ENCODE assay signal across 16 cellular contexts in genomic region chr13:40697711-40698110, GRCh38. TPM values are rescaled to one million over a fixed set of nuclear protein-coding genes. Genes with fewer than 3 reads are reported as not detected.
DNase-seq lines count a peak whose midpoint lies in the region; ATAC-seq and TF ChIP-seq lines count a peak whose summit lies in the region.
"Had no signal": no experiment of that assay in that cellular context is flagged by ENCODE, and none has a peak within 500 bp of the region (broad histone marks: within the 10 kb centered on the region; RNA-seq: fewer than 3 reads in every experiment).

No MANE protein-coding gene starts in this region.

- H3K9ac ChIP-seq in Karpas-422 (ENCODE audit: low read length) = peak overlapping the region; percentile 62
- H3K9ac ChIP-seq: KMS-11 had no signal

- peak overlapping the region; percentile 43 for H3K4me3 ChIP-seq in Karpas-422 (ENCODE audit: low read length)
- no peak overlapping the region for H3K4me3 ChIP-seq in esophagus muscularis mucosa
- no peak overlapping the region for H3K4me3 ChIP-seq in left ventricle myocardium inferior
- H3K4me3 ChIP-seq: adrenal gland, ovary had no signal

- H3K4me1 ChIP-seq in Karpas-422 (ENCODE audit: low read length) (peaks cover 68% of the 10 kb centered on the region), esophagus muscularis mucosa (no peaks in the 10 kb centered on the region), left ventricle myocardium inferior (no peaks in the 10 kb centered on the region)
- H3K4me1 ChIP-seq: adrenal gland had no signal

- peak overlapping the region; percentile 99 for H3K27ac ChIP-seq in Karpas-422 (ENCODE audit: low read length)
- no peak overlapping the region for H3K27ac ChIP-seq in esophagus muscularis mucosa (replicated peaks in 1 of 4)
- H3K27ac ChIP-seq in left ventricle myocardium inferior (replicated peaks) = no peak overlapping the region
- H3K27ac ChIP-seq: adrenal gland, KMS-11, ovary had no signal

- peak overlapping the region; percentile 76 for H3K4me2 ChIP-seq in Karpas-422 (ENCODE audit: low read depth, low read length, poor library complexity, severe bottlenecking)
- H3K4me2 ChIP-seq: KMS-11 had no signal

- H4K20me1 ChIP-seq in Karpas-422 (ENCODE audit: insufficient read depth, low read depth, low read length) = no peaks in the 10 kb centered on the region

- H3K9me2 ChIP-seq in Karpas-422 (replicated peaks; ENCODE audit: insufficient read depth, low read length) = no peaks in the 10 kb centered on the region

- no peak overlapping the region for H2AFZ ChIP-seq in Karpas-422 (ENCODE audit: low read length)

- 96% methylated on average over 5 of the region's 5 CpGs for WGBS in esophagus muscularis mucosa

- no peaks in the 10 kb centered on the region for H3K79me2 ChIP-seq in Karpas-422 (ENCODE audit: low read length)

- no peaks in the 10 kb centered on the region for H3K27me3 ChIP-seq in Karpas-422 (ENCODE audit: low read length)
- H3K27me3 ChIP-seq in esophagus muscularis mucosa = no peaks in the 10 kb centered on the region
- no peaks in the 10 kb centered on the region for H3K27me3 ChIP-seq in left ventricle myocardium inferior (ENCODE audit: low read depth)
- H3K27me3 ChIP-seq: adrenal gland, ovary had no signal

- ATAC-seq in GM18511 (IDR thresholded peaks at IDR 0.05; ENCODE audit: unreplicated experiment) (peak; percentile 82), GM21367 (IDR thresholded peaks at IDR 0.05; ENCODE audit: unreplicated experiment) (peak; percentile 78), HG02884 (IDR thresholded peaks at IDR 0.05; ENCODE audit: unreplicated experiment) (peak; percentile 64), esophagus mucosa (no peak)

- TF ChIP-seq POLR2A in esophagus muscularis mucosa (IDR thresholded peaks at IDR 0.05; ENCODE audit: low read depth) = no peak

- TF ChIP-seq CTCF in esophagus muscularis mucosa (IDR thresholded peaks at IDR 0.05) (no peak), left ventricle myocardium inferior (IDR thresholded peaks at IDR 0.05; ENCODE audit: borderline replicate concordance) (no peak)

- no peak for TF ChIP-seq EP300 in esophagus muscularis mucosa (IDR thresholded peaks at IDR 0.05)

- H3K9me3 ChIP-seq in Karpas-422 (ENCODE audit: low read length) (no peaks in the 10 kb centered on the region), esophagus muscularis mucosa (no peaks in the 10 kb centered on the region), left ventricle myocardium inferior (replicated peaks) (no peaks in the 10 kb centered on the region)
- H3K9me3 ChIP-seq: adrenal gland, ovary had no signal

- H3K36me3 ChIP-seq in Karpas-422 (ENCODE audit: insufficient read depth, low read length) (no peaks in the 10 kb centered on the region), esophagus muscularis mucosa (no peaks in the 10 kb centered on the region), left ventricle myocardium inferior (no peaks in the 10 kb centered on the region)
- H3K36me3 ChIP-seq: adrenal gland, ovary had no signal

- intact Hi-C loops in esophagus muscularis mucosa (cut with DNase I) = no loop called here
- intact Hi-C loops in left ventricle myocardium inferior (cut with micrococcal nuclease) = no loop called here

- DNase-seq in Karpas-422 (peak; percentile 91), esophagus muscularis mucosa (ENCODE audit: extremely low spot score) (no peak), DMS79 (lab: John Stamatoyannopoulos, UW) (no peak), left ventricle myocardium inferior (no peak)
- DNase-seq: activated T-cell treated with anti-CD3 and anti-CD28 coated beads, Interleukin-2, amount 50 U/mL, for 1 hour; adrenal gland; cortex of kidney; DMS79 treated with DMSO at 0.1 percent for 48 hours; mammary epithelial cell; NCI-H1694; ovary had no signal

RNA-seq across cellular contexts. Expression of gene FOXO1, which starts 31.3 kb away (rescaled TPM):
- total RNA-seq in Karpas-422 (2014; rRNA removed; shearing (Covaris generic); ENCODE audit: low replicate concordance) = 27.6 and 51.6 TPM in 2 replicates
- total RNA-seq in esophagus muscularis mucosa (10 to 100 TPM; 65.6 to 87.4 (median 78.5) TPM), left ventricle myocardium inferior (13.2 TPM), esophagus mucosa (8.0 TPM)
